ENCODE assay signal across 9 cellular contexts in genomic region chr11:69382131-69383128, GRCh38.
DNase-seq lines count a peak whose midpoint lies in the region; ATAC-seq and TF ChIP-seq lines count a peak whose summit lies in the region.
"Had no signal": no experiment of that assay in that cellular context is flagged by ENCODE, and none has a peak within 500 bp of the region (broad histone marks: within the 10 kb centered on the region; RNA-seq: fewer than 3 reads in every experiment).

No MANE protein-coding gene starts in this region.

- H3K36me3 ChIP-seq in breast epithelium (no peaks in the 10 kb centered on the region), mammary epithelial cell (ENCODE audit: insufficient read depth, low read length) (no peaks in the 10 kb centered on the region), smooth muscle cell (ENCODE audit: low read depth) (no peaks in the 10 kb centered on the region)
- H3K36me3 ChIP-seq in effector memory CD4-positive, alpha-beta T cell (ENCODE audit: control insufficient read depth, insufficient read depth, low read length), result no peaks in the 10 kb centered on the region
- H3K36me3 ChIP-seq: BLaER1 treated with 17β-estradiol and CSF1 and Interleukin-3, amounts not matched to agents 10 nM and 100 nM had no signal

- H3F3A ChIP-seq in smooth muscle cell (ENCODE audit: low read depth), result no peaks in the 10 kb centered on the region

- ATAC-seq in activated CD8-positive, alpha-beta T cell treated with anti-CD3 and anti-CD28 coated beads for 36 hours, result peak; percentile 74
- ATAC-seq in GM18868 (IDR thresholded peaks at IDR 0.05; ENCODE audit: unreplicated experiment), result no peak

- H2AFZ ChIP-seq in mammary epithelial cell (ENCODE audit: low read depth, low read length), result no peak overlapping the region
- H2AFZ ChIP-seq in smooth muscle cell (ENCODE audit: low read depth), result no peak overlapping the region

- H3K27ac Mint-ChIP-seq in activated CD8-positive, alpha-beta T cell treated with anti-CD3 and anti-CD28 coated beads for 36 hours, result no peak overlapping the region

- H3K27ac ChIP-seq in breast epithelium (no peak overlapping the region), mammary epithelial cell (ENCODE audit: insufficient read depth, low read depth, low read length) (no peak overlapping the region), smooth muscle cell (ENCODE audit: low read depth) (no peak overlapping the region)
- H3K27ac ChIP-seq in effector memory CD4-positive, alpha-beta T cell (ENCODE audit: insufficient read depth, low read length, poor library complexity, severe bottlenecking), result no peak overlapping the region

- BruUV-seq in mammary epithelial cell (replicated peaks; lab: Mats Ljungman, UMichigan), result no TSS peak

- peak overlapping the region; percentile 22 for H3K4me3 Mint-ChIP-seq in activated CD8-positive, alpha-beta T cell treated with anti-CD3 and anti-CD28 coated beads for 36 hours

- no peaks in the 10 kb centered on the region for H3K36me3 Mint-ChIP-seq in activated CD8-positive, alpha-beta T cell treated with anti-CD3 and anti-CD28 coated beads for 36 hours (ENCODE audit: low read depth)

- peaks cover 0 to under 1% of the 10 kb centered on the region in 2 donors for H3K9me3 ChIP-seq in breast epithelium
- no peaks in the 10 kb centered on the region for H3K9me3 ChIP-seq in mammary epithelial cell (replicated peaks; ENCODE audit: insufficient read depth, low read length)
- H3K9me3 ChIP-seq in effector memory CD4-positive, alpha-beta T cell (ENCODE audit: control insufficient read depth, low read length), result no peaks in the 10 kb centered on the region
- H3K9me3 ChIP-seq in smooth muscle cell (replicated peaks; ENCODE audit: low read depth), result peaks cover under 1% of the 10 kb centered on the region

- H3K9me3 Mint-ChIP-seq in activated CD8-positive, alpha-beta T cell treated with anti-CD3 and anti-CD28 coated beads for 36 hours, result peaks cover 5% of the 10 kb centered on the region

- no peaks in the 10 kb centered on the region for H3K4me1 ChIP-seq in breast epithelium
- H3K4me1 ChIP-seq in mammary epithelial cell (ENCODE audit: insufficient read depth, low read length), result peaks cover 8% of the 10 kb centered on the region
- no peaks in the 10 kb centered on the region for H3K4me1 ChIP-seq in effector memory CD4-positive, alpha-beta T cell (ENCODE audit: control insufficient read depth, insufficient read depth, low read length, poor library complexity, severe bottlenecking)
- H3K4me1 ChIP-seq in smooth muscle cell (ENCODE audit: low read depth), result no peaks in the 10 kb centered on the region

- DNase-seq in breast epithelium (ENCODE audit: low spot score in 2 of 2), result peak in 1 of 2 donors; percentile 43
- DNase-seq in mammary epithelial cell, result no peak
- DNase-seq in activated CD8-positive, alpha-beta T cell treated with anti-CD3 and anti-CD28 coated beads for 36 hours, result peak; percentile 52
- DNase-seq in iPS-NIHi7 (ENCODE audit: extremely low spot score), result peak; percentile 72
- no peak for DNase-seq in effector memory CD4-positive, alpha-beta T cell
- DNase-seq in smooth muscle cell (lab: John Stamatoyannopoulos, UW; ENCODE audit: unreplicated experiment), result no peak
- no peak for DNase-seq in COLO829 (ENCODE audit: low spot score)

- H3K9ac ChIP-seq in mammary epithelial cell (ENCODE audit: insufficient read depth, low read length) (no peak overlapping the region), smooth muscle cell (ENCODE audit: low read depth) (no peak overlapping the region)
- H3K9ac ChIP-seq: BLaER1 treated with 17β-estradiol and CSF1 and Interleukin-3, amounts not matched to agents 10 nM and 100 nM had no signal

- POLR2A ChIA-PET in activated CD8-positive, alpha-beta T cell treated with anti-CD3 and anti-CD28 coated beads for 36 hours (lab: Charles Lee), result interaction anchor here (0.5 kb wide), 1 partner anchor 82 kb away, joined by 3 read pairs; no protein-coding TSS in a partner anchor

- CTCF ChIA-PET in mammary epithelial cell (lab: Charles Lee; ENCODE audit: low non-redundant PET), result no interaction called here
- CTCF ChIA-PET in activated CD8-positive, alpha-beta T cell treated with anti-CD3 and anti-CD28 coated beads for 36 hours (lab: Charles Lee), result no interaction called here

- H4K20me1 ChIP-seq in mammary epithelial cell (ENCODE audit: insufficient read depth, low read length) (no peaks in the 10 kb centered on the region), smooth muscle cell (ENCODE audit: low read depth) (no peaks in the 10 kb centered on the region)
- H4K20me1 ChIP-seq: BLaER1 treated with 17β-estradiol and CSF1 and Interleukin-3, amounts not matched to agents 10 nM and 100 nM had no signal

- H3K4me2 ChIP-seq in mammary epithelial cell (ENCODE audit: insufficient read depth, low read depth, low read length) (no peak overlapping the region), smooth muscle cell (no peak overlapping the region)

- H3K27me3 ChIP-seq in breast epithelium (no peaks in the 10 kb centered on the region), mammary epithelial cell (ENCODE audit: insufficient read depth, low read length) (no peaks in the 10 kb centered on the region), smooth muscle cell (ENCODE audit: low read depth) (no peaks in the 10 kb centered on the region)
- no peaks in the 10 kb centered on the region for H3K27me3 ChIP-seq in effector memory CD4-positive, alpha-beta T cell (replicated peaks; ENCODE audit: control insufficient read depth, insufficient read depth, low read length, poor library complexity, severe bottlenecking)
- H3K27me3 ChIP-seq: BLaER1 treated with 17β-estradiol and CSF1 and Interleukin-3, amounts not matched to agents 10 nM and 100 nM had no signal

- H3K4me1 Mint-ChIP-seq in activated CD8-positive, alpha-beta T cell treated with anti-CD3 and anti-CD28 coated beads for 36 hours (ENCODE audit: low read depth), result no peaks in the 10 kb centered on the region

- no peaks in the 10 kb centered on the region for H3K27me3 Mint-ChIP-seq in activated CD8-positive, alpha-beta T cell treated with anti-CD3 and anti-CD28 coated beads for 36 hours

- dilution Hi-C loops in mammary epithelial cell (cut with HindIII; ENCODE audit: low sequenced_read_pairs), result loop anchor here (5.0 kb wide), 1 partner anchor 65 kb away; no protein-coding TSS in a partner anchor

- intact Hi-C loops in breast epithelium (cut with DNase I; ENCODE audit: low total_unique reads) (no loop called here), mammary epithelial cell (cut with micrococcal nuclease) (no loop called here)
- intact Hi-C loops in activated CD8-positive, alpha-beta T cell treated with anti-CD3 and anti-CD28 coated beads for 36 hours (cut with micrococcal nuclease), result no loop called here

- TF ChIP-seq POLR2A in breast epithelium (IDR thresholded peaks at IDR 0.05), result no peak

- in situ Hi-C loops in mammary epithelial cell (cut with MboI; ENCODE audit: low sequenced_read_pairs in 2 of 2), result no loop called here

- TF ChIP-seq CTCF in breast epithelium (IDR thresholded peaks at IDR 0.05) (no peak), mammary epithelial cell (conservative IDR thresholded peaks at IDR 0.05 in 1 of 2, IDR thresholded peaks at IDR 0.05 in 1 of 2; ENCODE audit: extremely low read depth in 1 of 2, insufficient read depth in 1 of 2, low read depth in 1 of 2, low read length in 2 of 2) (no peak), smooth muscle cell (IDR thresholded peaks at IDR 0.05; ENCODE audit: borderline replicate concordance, insufficient read depth, poor library complexity, severe bottlenecking) (no peak)
- no peak for TF ChIP-seq CTCF in activated CD8-positive, alpha-beta T cell treated with anti-CD3 and anti-CD28 coated beads for 36 hours (IDR thresholded peaks at IDR 0.05)

- H3K79me2 ChIP-seq in mammary epithelial cell (ENCODE audit: insufficient read depth, low read length) (no peaks in the 10 kb centered on the region), smooth muscle cell (ENCODE audit: low read depth) (no peaks in the 10 kb centered on the region)

- H3K4me3 ChIP-seq in breast epithelium, result peak overlapping the region in 2 of 3 donors; percentile 11 to 28
- no peak overlapping the region for H3K4me3 ChIP-seq in mammary epithelial cell (replicated peaks in 1 of 3; ENCODE audit: insufficient read depth in 1 of 3, low read depth in 2 of 3, low read length in 3 of 3)
- H3K4me3 ChIP-seq in effector memory CD4-positive, alpha-beta T cell (ENCODE audit: insufficient read depth, low read depth, low read length, poor library complexity, severe bottlenecking), result no peak overlapping the region
- H3K4me3 ChIP-seq in smooth muscle cell, result no peak overlapping the region
- H3K4me3 ChIP-seq: BLaER1 treated with 17β-estradiol and CSF1 and Interleukin-3, amounts not matched to agents 10 nM and 100 nM had no signal

- WGBS in mammary epithelial cell (ENCODE audit: low coverage, missing lambda C conversion rate), result 94% methylated on average over 25 of the region's 27 CpGs
- 85% methylated on average over 27 of the region's 27 CpGs for WGBS in smooth muscle cell (ENCODE audit: low lambda C conversion rate)

Comparison
In these comparisons a context has a peak if more than half of its experiments do, and no peak if none do; other contexts are left out.
1. H3K4me3 ChIP-seq: peak in breast epithelium (2 of 3); none in mammary epithelial cell (0 of 3), effector memory CD4-positive, alpha-beta T cell (single experiment) and smooth muscle cell (single experiment).
2. DNase-seq: peak in activated CD8-positive, alpha-beta T cell treated with anti-CD3 and anti-CD28 coated beads for 36 hours (single experiment) and iPS-NIHi7 (single experiment); none in mammary epithelial cell (single experiment), effector memory CD4-positive, alpha-beta T cell (0 of 3), smooth muscle cell (single experiment) and COLO829 (single experiment).